ENCODE assay signal across 1 cellular context in the genomic region with DNA sequence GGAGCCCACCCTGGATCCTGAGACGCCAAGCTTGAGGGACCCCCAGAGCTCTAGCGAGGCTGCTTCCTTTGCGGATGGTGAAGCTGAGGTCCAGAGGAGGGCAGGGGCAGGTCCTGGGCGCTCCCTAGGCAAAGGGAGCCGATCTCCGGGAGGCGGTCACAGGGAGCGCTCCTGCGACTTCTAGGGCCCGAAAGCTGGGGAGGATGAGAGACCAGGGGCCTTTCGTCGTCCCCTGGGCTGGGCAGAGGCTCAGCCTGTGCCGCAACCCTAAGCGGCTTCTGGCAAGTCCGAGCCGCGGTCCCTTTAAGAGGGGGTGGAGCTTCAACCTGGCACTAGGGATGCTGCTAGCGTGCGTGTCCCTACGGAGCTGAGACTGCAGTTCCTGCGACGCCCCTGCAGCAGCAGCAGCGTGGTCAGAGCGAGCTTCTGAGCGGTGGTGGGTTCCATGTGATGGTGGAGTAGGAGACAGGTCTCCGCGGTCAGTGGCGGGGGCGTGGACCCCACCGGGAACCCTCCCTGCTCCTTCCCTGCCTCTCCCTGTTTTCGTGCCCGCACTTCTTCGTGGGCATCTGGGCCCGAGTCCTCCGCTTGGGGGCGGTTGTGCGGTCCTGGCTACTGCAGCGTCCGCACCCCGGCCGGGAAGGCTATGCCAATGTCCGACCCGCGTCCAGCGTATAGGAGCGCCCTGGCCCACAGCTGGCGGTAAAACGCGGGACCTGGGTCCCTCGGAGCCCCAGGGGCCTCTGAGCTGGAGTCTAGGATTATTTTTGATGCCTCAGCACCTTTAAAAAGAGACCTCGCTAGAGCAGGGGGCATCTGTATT.
TF ChIP-seq lines count a peak whose summit lies in the region.

No MANE protein-coding gene starts in this region.

TF ChIP-seq in HepG2, 621 proteins besides CTCF, POLR2A, EP300 and RAD21 (continued from another document and continues in another):
- TF ChIP-seq, protein P1, sequence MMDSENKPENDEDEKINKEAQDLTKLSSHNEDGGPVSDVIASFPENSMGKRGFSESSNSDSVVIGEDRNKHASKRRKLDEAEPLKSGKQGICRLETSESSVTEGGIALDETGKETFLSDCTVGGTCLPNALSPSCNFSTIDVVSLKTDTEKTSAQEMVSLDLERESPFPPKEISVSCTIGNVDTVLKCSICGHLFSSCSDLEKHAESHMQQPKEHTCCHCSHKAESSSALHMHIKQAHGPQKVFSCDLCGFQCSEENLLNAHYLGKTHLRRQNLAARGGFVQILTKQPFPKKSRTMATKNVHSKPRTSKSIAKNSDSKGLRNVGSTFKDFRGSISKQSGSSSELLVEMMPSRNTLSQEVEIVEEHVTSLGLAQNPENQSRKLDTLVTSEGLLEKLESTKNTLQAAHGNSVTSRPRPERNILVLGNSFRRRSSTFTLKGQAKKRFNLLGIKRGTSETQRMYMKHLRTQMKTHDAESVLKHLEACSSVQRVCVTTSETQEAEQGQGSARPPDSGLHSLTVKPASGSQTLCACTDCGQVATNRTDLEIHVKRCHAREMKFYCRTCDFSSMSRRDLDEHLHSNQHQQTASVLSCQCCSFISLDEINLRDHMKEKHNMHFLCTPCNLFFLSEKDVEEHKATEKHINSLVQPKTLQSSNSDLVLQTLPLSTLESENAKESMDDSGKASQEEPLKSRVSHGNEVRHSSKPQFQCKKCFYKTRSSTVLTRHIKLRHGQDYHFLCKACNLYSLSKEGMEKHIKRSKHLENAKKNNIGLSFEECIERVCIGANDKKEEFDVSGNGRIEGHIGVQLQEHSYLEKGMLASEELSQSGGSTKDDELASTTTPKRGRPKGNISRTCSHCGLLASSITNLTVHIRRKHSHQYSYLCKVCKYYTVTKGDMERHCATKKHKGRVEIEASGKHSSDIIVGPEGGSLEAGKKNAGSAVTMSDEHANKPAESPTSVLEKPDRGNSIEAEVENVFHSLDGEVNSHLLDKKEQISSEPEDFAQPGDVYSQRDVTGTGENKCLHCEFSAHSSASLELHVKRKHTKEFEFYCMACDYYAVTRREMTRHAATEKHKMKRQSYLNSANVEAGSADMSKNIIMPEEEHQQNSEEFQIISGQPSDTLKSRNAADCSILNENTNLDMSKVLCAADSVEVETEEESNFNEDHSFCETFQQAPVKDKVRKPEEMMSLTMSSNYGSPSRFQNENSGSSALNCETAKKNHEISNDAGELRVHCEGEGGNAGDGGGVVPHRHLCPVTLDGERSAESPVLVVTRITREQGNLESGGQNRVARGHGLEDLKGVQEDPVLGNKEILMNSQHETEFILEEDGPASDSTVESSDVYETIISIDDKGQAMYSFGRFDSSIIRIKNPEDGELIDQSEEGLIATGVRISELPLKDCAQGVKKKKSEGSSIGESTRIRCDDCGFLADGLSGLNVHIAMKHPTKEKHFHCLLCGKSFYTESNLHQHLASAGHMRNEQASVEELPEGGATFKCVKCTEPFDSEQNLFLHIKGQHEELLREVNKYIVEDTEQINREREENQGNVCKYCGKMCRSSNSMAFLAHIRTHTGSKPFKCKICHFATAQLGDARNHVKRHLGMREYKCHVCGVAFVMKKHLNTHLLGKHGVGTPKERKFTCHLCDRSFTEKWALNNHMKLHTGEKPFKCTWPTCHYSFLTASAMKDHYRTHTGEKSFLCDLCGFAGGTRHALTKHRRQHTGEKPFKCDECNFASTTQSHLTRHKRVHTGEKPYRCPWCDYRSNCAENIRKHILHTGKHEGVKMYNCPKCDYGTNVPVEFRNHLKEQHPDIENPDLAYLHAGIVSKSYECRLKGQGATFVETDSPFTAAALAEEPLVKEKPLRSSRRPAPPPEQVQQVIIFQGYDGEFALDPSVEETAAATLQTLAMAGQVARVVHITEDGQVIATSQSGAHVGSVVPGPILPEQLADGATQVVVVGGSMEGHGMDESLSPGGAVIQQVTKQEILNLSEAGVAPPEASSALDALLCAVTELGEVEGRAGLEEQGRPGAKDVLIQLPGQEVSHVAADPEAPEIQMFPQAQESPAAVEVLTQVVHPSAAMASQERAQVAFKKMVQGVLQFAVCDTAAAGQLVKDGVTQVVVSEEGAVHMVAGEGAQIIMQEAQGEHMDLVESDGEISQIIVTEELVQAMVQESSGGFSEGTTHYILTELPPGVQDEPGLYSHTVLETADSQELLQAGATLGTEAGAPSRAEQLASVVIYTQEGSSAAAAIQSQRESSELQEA (CRISPR knock-in tag; IDR thresholded peaks at IDR 0.05; ENCODE audit: not compliant biosample characterization): peak; percentile 77
- TF ChIP-seq KDM5A (IDR thresholded peaks at IDR 0.05; ENCODE audit: borderline replicate concordance, low read length) (no peak), ZNF460 (CRISPR knock-in tag; IDR thresholded peaks at IDR 0.05; ENCODE audit: borderline replicate concordance) (peak; percentile 46; the same call in 1 of the 2 replicates), MED1 (CRISPR knock-in tag; IDR thresholded peaks at IDR 0.05) (peak; percentile 73; the same call in 1 of the 2 replicates), ZNF143 (CRISPR knock-in tag; IDR thresholded peaks at IDR 0.05) (no peak; the same call in 1 of the 2 replicates), ZNF432 (CRISPR knock-in tag; IDR thresholded peaks at IDR 0.05; ENCODE audit: borderline replicate concordance) (0 out of 2 replicates have a peak, but pooled peaks have one; percentile 66), YEATS4 (CRISPR knock-in tag; IDR thresholded peaks at IDR 0.05; ENCODE audit: borderline replicate concordance) (peak; percentile 86), GLI4 (CRISPR knock-in tag; IDR thresholded peaks at IDR 0.05; ENCODE audit: borderline replicate concordance) (peak; percentile 47; the same call in 1 of the 2 replicates), ZNF678 (CRISPR knock-in tag; IDR thresholded peaks at IDR 0.05) (peak; percentile 95; the same call in 1 of the 2 replicates), ELF1 (CRISPR knock-in tag; IDR thresholded peaks at IDR 0.05) (peak; percentile 81), ESRRA (CRISPR knock-in tag; IDR thresholded peaks at IDR 0.05; ENCODE audit: low read depth) (peak; percentile 60; the same call in 1 of the 2 replicates), KDM3A (CRISPR knock-in tag; IDR thresholded peaks at IDR 0.05; ENCODE audit: low read depth) (0 out of 2 replicates have a peak, but pooled peaks have one; percentile 20), ZBTB1 (CRISPR knock-in tag; IDR thresholded peaks at IDR 0.05; ENCODE audit: borderline replicate concordance) (no peak), SP140L (CRISPR knock-in tag; IDR thresholded peaks at IDR 0.05; ENCODE audit: borderline replicate concordance) (no peak), ZNF205 (CRISPR knock-in tag; IDR thresholded peaks at IDR 0.05) (0 out of 2 replicates have a peak, but pooled peaks have one; percentile 35), ZNF232 (CRISPR knock-in tag; IDR thresholded peaks at IDR 0.05; ENCODE audit: borderline replicate concordance) (peak; percentile 84; the same call in 1 of the 2 replicates), GTF3A (CRISPR knock-in tag; conservative IDR thresholded peaks at IDR 0.05) (0 out of 2 replicates have a peak, but pooled peaks have one; percentile 44), RFX5 (IDR thresholded peaks at IDR 0.05; ENCODE audit: low read depth, low read length) (no peak), MBD4 (IDR thresholded peaks at IDR 0.05; ENCODE audit: borderline replicate concordance, low read length) (no peak), ELF3 (CRISPR knock-in tag; IDR thresholded peaks at IDR 0.05) (peak; percentile 83), SUZ12 (IDR thresholded peaks at IDR 0.05; ENCODE audit: low read depth, low read length) (no peak), ZNF510 (CRISPR knock-in tag; IDR thresholded peaks at IDR 0.05; ENCODE audit: low read depth) (no peak; the same call in 1 of the 2 replicates), ZNF180 (CRISPR knock-in tag; IDR thresholded peaks at IDR 0.05; ENCODE audit: borderline replicate concordance, low read depth) (no peak), ZNF773 (CRISPR knock-in tag; IDR thresholded peaks at IDR 0.05; ENCODE audit: borderline replicate concordance) (no peak), ZNF703 (CRISPR knock-in tag; IDR thresholded peaks at IDR 0.05; ENCODE audit: borderline replicate concordance) (no peak)
- TF ChIP-seq, protein P2, sequence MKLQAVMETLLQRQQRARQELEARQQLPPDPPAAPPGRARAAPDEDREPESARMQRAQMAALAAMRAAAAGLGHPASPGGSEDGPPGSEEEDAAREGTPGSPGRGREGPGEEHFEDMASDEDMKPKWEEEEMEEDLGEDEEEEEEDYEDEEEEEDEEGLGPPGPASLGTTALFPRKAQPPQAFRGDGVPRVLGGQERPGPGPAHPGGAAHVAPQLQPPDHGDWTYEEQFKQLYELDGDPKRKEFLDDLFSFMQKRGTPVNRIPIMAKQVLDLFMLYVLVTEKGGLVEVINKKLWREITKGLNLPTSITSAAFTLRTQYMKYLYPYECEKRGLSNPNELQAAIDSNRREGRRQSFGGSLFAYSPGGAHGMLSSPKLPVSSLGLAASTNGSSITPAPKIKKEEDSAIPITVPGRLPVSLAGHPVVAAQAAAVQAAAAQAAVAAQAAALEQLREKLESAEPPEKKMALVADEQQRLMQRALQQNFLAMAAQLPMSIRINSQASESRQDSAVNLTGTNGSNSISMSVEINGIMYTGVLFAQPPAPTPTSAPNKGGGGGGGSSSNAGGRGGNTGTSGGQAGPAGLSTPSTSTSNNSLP (IDR thresholded peaks at IDR 0.05; ENCODE audit: low read depth, low read length): no peak
- TF ChIP-seq, protein P3, sequence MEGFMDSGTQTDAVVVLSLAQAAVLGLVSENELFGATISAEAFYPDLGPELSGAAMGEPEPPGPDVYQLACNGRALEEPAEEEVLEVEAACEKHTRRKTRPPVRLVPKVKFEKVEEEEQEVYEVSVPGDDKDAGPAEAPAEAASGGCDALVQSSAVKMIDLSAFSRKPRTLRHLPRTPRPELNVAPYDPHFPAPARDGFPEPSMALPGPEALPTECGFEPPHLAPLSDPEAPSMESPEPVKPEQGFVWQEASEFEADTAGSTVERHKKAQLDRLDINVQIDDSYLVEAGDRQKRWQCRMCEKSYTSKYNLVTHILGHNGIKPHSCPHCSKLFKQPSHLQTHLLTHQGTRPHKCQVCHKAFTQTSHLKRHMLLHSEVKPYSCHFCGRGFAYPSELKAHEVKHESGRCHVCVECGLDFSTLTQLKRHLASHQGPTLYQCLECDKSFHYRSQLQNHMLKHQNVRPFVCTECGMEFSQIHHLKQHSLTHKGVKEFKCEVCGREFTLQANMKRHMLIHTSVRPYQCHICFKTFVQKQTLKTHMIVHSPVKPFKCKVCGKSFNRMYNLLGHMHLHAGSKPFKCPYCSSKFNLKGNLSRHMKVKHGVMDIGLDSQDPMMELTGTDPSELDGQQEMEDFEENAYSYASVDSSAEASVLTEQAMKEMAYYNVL (CRISPR knock-in tag; IDR thresholded peaks at IDR 0.05; ENCODE audit: borderline replicate concordance): peak; percentile 75; the same call in 1 of the 2 replicates
- TF ChIP-seq, protein P4, sequence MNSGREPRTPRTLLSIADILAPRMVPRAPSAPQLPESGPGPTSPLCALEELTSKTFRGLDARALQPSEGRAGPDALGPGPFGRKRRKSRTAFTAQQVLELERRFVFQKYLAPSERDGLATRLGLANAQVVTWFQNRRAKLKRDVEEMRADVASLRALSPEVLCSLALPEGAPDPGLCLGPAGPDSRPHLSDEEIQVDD (CRISPR knock-in tag; IDR thresholded peaks at IDR 0.05; ENCODE audit: borderline replicate concordance): no peak; the same call in 1 of the 2 replicates
- TF ChIP-seq, protein P5, sequence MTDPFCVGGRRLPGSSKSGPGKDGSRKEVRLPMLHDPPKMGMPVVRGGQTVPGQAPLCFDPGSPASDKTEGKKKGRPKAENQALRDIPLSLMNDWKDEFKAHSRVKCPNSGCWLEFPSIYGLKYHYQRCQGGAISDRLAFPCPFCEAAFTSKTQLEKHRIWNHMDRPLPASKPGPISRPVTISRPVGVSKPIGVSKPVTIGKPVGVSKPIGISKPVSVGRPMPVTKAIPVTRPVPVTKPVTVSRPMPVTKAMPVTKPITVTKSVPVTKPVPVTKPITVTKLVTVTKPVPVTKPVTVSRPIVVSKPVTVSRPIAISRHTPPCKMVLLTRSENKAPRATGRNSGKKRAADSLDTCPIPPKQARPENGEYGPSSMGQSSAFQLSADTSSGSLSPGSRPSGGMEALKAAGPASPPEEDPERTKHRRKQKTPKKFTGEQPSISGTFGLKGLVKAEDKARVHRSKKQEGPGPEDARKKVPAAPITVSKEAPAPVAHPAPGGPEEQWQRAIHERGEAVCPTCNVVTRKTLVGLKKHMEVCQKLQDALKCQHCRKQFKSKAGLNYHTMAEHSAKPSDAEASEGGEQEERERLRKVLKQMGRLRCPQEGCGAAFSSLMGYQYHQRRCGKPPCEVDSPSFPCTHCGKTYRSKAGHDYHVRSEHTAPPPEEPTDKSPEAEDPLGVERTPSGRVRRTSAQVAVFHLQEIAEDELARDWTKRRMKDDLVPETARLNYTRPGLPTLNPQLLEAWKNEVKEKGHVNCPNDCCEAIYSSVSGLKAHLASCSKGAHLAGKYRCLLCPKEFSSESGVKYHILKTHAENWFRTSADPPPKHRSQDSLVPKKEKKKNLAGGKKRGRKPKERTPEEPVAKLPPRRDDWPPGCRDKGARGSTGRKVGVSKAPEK (CRISPR knock-in tag; IDR thresholded peaks at IDR 0.05; ENCODE audit: borderline replicate concordance): peak; percentile 90
- TF ChIP-seq, protein P6, sequence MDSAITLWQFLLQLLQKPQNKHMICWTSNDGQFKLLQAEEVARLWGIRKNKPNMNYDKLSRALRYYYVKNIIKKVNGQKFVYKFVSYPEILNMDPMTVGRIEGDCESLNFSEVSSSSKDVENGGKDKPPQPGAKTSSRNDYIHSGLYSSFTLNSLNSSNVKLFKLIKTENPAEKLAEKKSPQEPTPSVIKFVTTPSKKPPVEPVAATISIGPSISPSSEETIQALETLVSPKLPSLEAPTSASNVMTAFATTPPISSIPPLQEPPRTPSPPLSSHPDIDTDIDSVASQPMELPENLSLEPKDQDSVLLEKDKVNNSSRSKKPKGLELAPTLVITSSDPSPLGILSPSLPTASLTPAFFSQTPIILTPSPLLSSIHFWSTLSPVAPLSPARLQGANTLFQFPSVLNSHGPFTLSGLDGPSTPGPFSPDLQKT (CRISPR knock-in tag; IDR thresholded peaks at IDR 0.05; ENCODE audit: borderline replicate concordance): no peak; the same call in 1 of the 2 replicates
- TF ChIP-seq, protein P7, sequence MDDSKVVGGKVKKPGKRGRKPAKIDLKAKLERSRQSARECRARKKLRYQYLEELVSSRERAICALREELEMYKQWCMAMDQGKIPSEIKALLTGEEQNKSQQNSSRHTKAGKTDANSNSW (CRISPR knock-in tag; IDR thresholded peaks at IDR 0.05; ENCODE audit: borderline replicate concordance): 0 out of 2 replicates have a peak, but pooled peaks have one; percentile 23
